ENCODE assay signal across 1 cellular context in the genomic region with DNA sequence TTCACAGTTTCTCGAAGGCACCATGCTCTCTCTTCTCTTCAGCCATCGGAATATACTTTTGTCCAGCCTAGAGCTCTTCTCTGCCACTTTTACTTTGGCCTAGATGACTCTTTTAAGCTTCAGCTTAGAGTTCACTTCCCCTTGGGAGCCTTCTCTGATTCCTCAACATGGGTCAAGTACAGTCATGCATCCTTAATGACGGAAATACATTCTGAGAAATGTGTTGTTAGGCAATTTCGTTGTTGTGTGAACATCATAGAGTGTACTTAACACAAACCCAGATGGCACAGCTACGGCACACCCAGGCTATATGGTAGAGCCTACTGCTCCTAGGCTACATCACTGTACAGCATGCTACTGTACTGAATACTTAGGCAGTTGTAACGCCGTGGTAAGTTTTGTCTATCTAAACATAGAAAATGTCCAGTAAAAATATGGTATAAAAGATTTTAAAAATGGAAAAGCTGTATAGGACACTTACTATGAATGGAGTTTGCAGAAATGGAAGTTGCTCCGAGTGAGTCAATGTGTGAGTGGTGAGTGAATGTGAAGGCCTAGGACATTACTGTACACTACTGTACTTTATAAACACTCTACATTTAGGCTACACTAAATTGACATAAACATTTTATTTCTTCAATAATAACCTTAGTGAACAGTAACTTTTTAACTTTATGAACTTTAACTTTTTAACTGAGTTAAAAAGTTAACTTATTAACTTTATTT.
TF ChIP-seq lines count a peak whose summit lies in the region.

No MANE protein-coding gene starts in this region.

TF ChIP-seq in IMR-90, 13 proteins besides CTCF, POLR2A, EP300 and RAD21:
- TF ChIP-seq, protein P1, sequence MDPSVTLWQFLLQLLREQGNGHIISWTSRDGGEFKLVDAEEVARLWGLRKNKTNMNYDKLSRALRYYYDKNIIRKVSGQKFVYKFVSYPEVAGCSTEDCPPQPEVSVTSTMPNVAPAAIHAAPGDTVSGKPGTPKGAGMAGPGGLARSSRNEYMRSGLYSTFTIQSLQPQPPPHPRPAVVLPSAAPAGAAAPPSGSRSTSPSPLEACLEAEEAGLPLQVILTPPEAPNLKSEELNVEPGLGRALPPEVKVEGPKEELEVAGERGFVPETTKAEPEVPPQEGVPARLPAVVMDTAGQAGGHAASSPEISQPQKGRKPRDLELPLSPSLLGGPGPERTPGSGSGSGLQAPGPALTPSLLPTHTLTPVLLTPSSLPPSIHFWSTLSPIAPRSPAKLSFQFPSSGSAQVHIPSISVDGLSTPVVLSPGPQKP (IDR thresholded peaks at IDR 0.05; ENCODE audit: borderline replicate concordance, low read depth, low read length) = no peak
- TF ChIP-seq MAFK (IDR thresholded peaks at IDR 0.05; ENCODE audit: low read depth, low read length) (no peak), FOS (IDR thresholded peaks at IDR 0.05; ENCODE audit: low read depth, low read length) (no peak)
